Comparison of ENCODE assay signal across 9 cellular contexts in genomic region chr1:150322310-150322709, GRCh38. TPM values are rescaled to one million over a fixed set of nuclear protein-coding genes. Genes with fewer than 3 reads are reported as not detected.
DNase-seq lines count a peak whose midpoint lies in the region; ATAC-seq, FAIRE-seq and TF ChIP-seq lines count a peak whose summit lies in the region.
"Had no signal": no experiment of that assay in that cellular context is flagged by ENCODE, and none has a peak within 500 bp of the region (broad histone marks: within the 10 kb centered on the region; RNA-seq: fewer than 3 reads in every experiment).

No MANE protein-coding gene starts in this region.

- H3K27ac ChIP-seq in keratinocyte (ENCODE audit: control insufficient read depth, insufficient read depth, low read length) = peak overlapping the region; percentile 88
- peak overlapping the region; percentile 82 to 95 (median 91) for H3K27ac ChIP-seq in upper lobe of left lung

- H3K36me3 ChIP-seq in keratinocyte (ENCODE audit: control insufficient read depth in 2 of 2, extremely low read depth in 1 of 2, insufficient read depth in 2 of 2, low read length in 2 of 2) = peaks cover 7 to 12% of the 10 kb centered on the region in 2 experiments
- peaks cover 18 to 28% (median 22%) of the 10 kb centered on the region in 4 donors for H3K36me3 ChIP-seq in upper lobe of left lung

- H3K4me3 Mint-ChIP-seq in activated T-helper 2 cell treated with anti-CD3 and anti-CD28 coated beads, Interferon-gamma antibody, Interleukin-2, Interleukin-4, amounts not matched to agents 10 μg/mL and 5 μg/mL and 100 μg/mL, durations not matched to agents 14 hours and 24 hours and 36 hours (ENCODE audit: low read depth) = peak overlapping the region; percentile 100

- H3K79me2 ChIP-seq in keratinocyte (ENCODE audit: control insufficient read depth, insufficient read depth, low read length) = peaks cover 38% of the 10 kb centered on the region

- H3K4me1 ChIP-seq in keratinocyte (ENCODE audit: control insufficient read depth, extremely low read depth, insufficient read depth, low read length) (peaks cover 6% of the 10 kb centered on the region), upper lobe of left lung (peaks cover 9 to 21% (median 12%) of the 10 kb centered on the region in 4 donors)

- H3K9me1 ChIP-seq in keratinocyte (ENCODE audit: control insufficient read depth, extremely low read depth, insufficient read depth, low read length) = no peaks in the 10 kb centered on the region

- no peaks in the 10 kb centered on the region for H3K27me3 ChIP-seq in keratinocyte (ENCODE audit: control insufficient read depth, extremely low read depth, insufficient read depth, low read length)
- no peaks in the 10 kb centered on the region for H3K27me3 ChIP-seq in upper lobe of left lung

- TF ChIP-seq EP300 in upper lobe of left lung (IDR thresholded peaks at IDR 0.05) = no peak

- H3K4me2 ChIP-seq in keratinocyte (ENCODE audit: control insufficient read depth, extremely low read depth, insufficient read depth, low read depth, low read length) = peak overlapping the region; percentile 80

- 77 to 84% methylated on average over 3 of the region's 3 CpGs for WGBS in upper lobe of left lung, 2 donors

- no peaks in the 10 kb centered on the region for H4K20me1 ChIP-seq in keratinocyte (ENCODE audit: control insufficient read depth, extremely low read depth, insufficient read depth, low read length)

- peak overlapping the region; percentile 99 for H3K27ac Mint-ChIP-seq in activated T-helper 2 cell treated with anti-CD3 and anti-CD28 coated beads, Interferon-gamma antibody, Interleukin-2, Interleukin-4, amounts not matched to agents 10 μg/mL and 5 μg/mL and 100 μg/mL, durations not matched to agents 14 hours and 24 hours and 36 hours

- H3K36me3 Mint-ChIP-seq in activated T-helper 2 cell treated with anti-CD3 and anti-CD28 coated beads, Interferon-gamma antibody, Interleukin-2, Interleukin-4, amounts not matched to agents 10 μg/mL and 5 μg/mL and 100 μg/mL, durations not matched to agents 14 hours and 24 hours and 36 hours (ENCODE audit: low read depth) = peaks cover 50% of the 10 kb centered on the region

- no peaks in the 10 kb centered on the region for H3K9me3 ChIP-seq in keratinocyte (ENCODE audit: control insufficient read depth, low read depth, low read length)
- H3K9me3 ChIP-seq in upper lobe of left lung = no peaks in the 10 kb centered on the region

- H3K4me3 ChIP-seq in keratinocyte (ENCODE audit: control insufficient read depth in 2 of 3, extremely low read depth in 1 of 3, insufficient read depth in 2 of 3, low read depth in 1 of 3, low read length in 3 of 3) (peak overlapping the region; percentile 87 to 99 (median 97)), upper lobe of left lung (peak overlapping the region; percentile 57 to 93 (median 80))

- no peaks in the 10 kb centered on the region for H3K9me3 Mint-ChIP-seq in activated T-helper 2 cell treated with anti-CD3 and anti-CD28 coated beads, Interferon-gamma antibody, Interleukin-2, Interleukin-4, amounts not matched to agents 10 μg/mL and 5 μg/mL and 100 μg/mL, durations not matched to agents 14 hours and 24 hours and 36 hours

- peak overlapping the region; percentile 95 for H3K9ac ChIP-seq in keratinocyte (ENCODE audit: control insufficient read depth, extremely low read depth, insufficient read depth, low read length)

- no peak overlapping the region for H2AFZ ChIP-seq in keratinocyte (ENCODE audit: control insufficient read depth, low read length)

- ATAC-seq in upper lobe of left lung (ENCODE audit: low FRiP score in 2 of 2) = no peak

- dilution Hi-C loops in keratinocyte (cut with MboI; ENCODE audit: extremely low pct_ligation_motif_present, low sequenced_read_pairs) = no loop called here

- intact Hi-C loops in activated T-helper 2 cell treated with anti-CD3 and anti-CD28 coated beads, Interferon-gamma antibody, Interleukin-2, Interleukin-4, amounts not matched to agents 10 μg/mL and 5 μg/mL and 100 μg/mL, durations not matched to agents 14 hours and 24 hours and 36 hours (cut with micrococcal nuclease) = no loop called here

- no peak for TF ChIP-seq CTCF in keratinocyte (optimal IDR thresholded peaks at IDR 0.05 in 1 of 3, IDR thresholded peaks at IDR 0.05 in 1 of 3, conservative IDR thresholded peaks at IDR 0.05 in 1 of 3; ENCODE audit: extremely low read depth in 1 of 3, insufficient read depth in 2 of 3, low read length in 3 of 3)
- no peak for TF ChIP-seq CTCF in upper lobe of left lung (IDR thresholded peaks at IDR 0.05)

- H3K4me1 Mint-ChIP-seq in activated T-helper 2 cell treated with anti-CD3 and anti-CD28 coated beads, Interferon-gamma antibody, Interleukin-2, Interleukin-4, amounts not matched to agents 10 μg/mL and 5 μg/mL and 100 μg/mL, durations not matched to agents 14 hours and 24 hours and 36 hours (ENCODE audit: low read depth) = peaks cover 18% of the 10 kb centered on the region

- peak; percentile 31 for DNase-seq in stimulated activated CD4-positive, alpha-beta T cell treated with anti-CD3 and anti-CD28 coated beads, Interleukin-15, amount 100 ng/mL, for 24 hours
- no peak for DNase-seq in stimulated activated CD4-positive, alpha-beta T cell treated with anti-CD3 and anti-CD28 coated beads, Interleukin-2, amount 100 ng/mL, for 24 hours
- DNase-seq in activated T-helper 2 cell treated with anti-CD3 and anti-CD28 coated beads, Interferon-gamma antibody, Interleukin-2, Interleukin-4, amounts not matched to agents 10 μg/mL and 5 μg/mL and 100 μg/mL, durations not matched to agents 14 hours and 24 hours and 36 hours (ENCODE audit: low spot score) = no peak
- DNase-seq in keratinocyte (ENCODE audit: low read depth, low spot score) (no peak), upper lobe of left lung (no peak), RPMI8226 (no peak), cerebellum (ENCODE audit: low spot score) (no peak), hippocampal formation (lab: John Stamatoyannopoulos, UW) (no peak)

- no peak for TF ChIP-seq POLR2A in upper lobe of left lung (IDR thresholded peaks at IDR 0.05)

- no peak for FAIRE-seq in keratinocyte (lab: Jason Lieb, UNC)
- FAIRE-seq: GM18507 had no signal

- no peaks in the 10 kb centered on the region for H3K27me3 Mint-ChIP-seq in activated T-helper 2 cell treated with anti-CD3 and anti-CD28 coated beads, Interferon-gamma antibody, Interleukin-2, Interleukin-4, amounts not matched to agents 10 μg/mL and 5 μg/mL and 100 μg/mL, durations not matched to agents 14 hours and 24 hours and 36 hours (ENCODE audit: low read depth)

RNA-seq across cellular contexts. Expression of gene PRPF3, which starts 1.0 kb away (rescaled TPM):
- 77.9 and 85.2 TPM in 2 replicates for total RNA-seq in activated T-helper 2 cell treated with anti-CD3 and anti-CD28 coated beads, Interferon-gamma antibody, Interleukin-2, Interleukin-4, amounts not matched to agents 10 μg/mL and 5 μg/mL and 100 μg/mL, durations not matched to agents 14 hours and 24 hours and 36 hours
- 26.6 to 37.1 TPM (median 28.9 TPM) in 3 replicates for polyA plus RNA-seq in keratinocyte
- polyA plus RNA-seq in keratinocyte (2011; ENCODE audit: low read depth) = 38.9 TPM
- polyA plus RNA-seq in keratinocyte (2011; cell fraction: cytosol; rRNA removed) = 16.6 and 22.0 TPM in 2 replicates
- polyA plus RNA-seq in keratinocyte (2011; cell fraction: nucleus; rRNA removed) = 95.2 and 110 TPM in 2 replicates
- polyA plus RNA-seq in keratinocyte (2012; ENCODE audit: low replicate concordance) = 29.8 and 30.4 TPM in 2 replicates
- polyA minus RNA-seq in keratinocyte = 16.6 to 35.7 TPM (median 16.8 TPM) in 3 replicates
- polyA minus RNA-seq in keratinocyte (2011; cell fraction: cytosol; rRNA and poly(A)+ RNA removed) = 9.2 TPM
- polyA minus RNA-seq in keratinocyte (2011; cell fraction: nucleus; rRNA and poly(A)+ RNA removed) = 16.8 and 34.9 TPM in 2 replicates
- total RNA-seq in upper lobe of left lung (100 to 1,000 TPM in 1 of 6 donors, 10 to 100 TPM in 5; 34.5 to 190 (median 57.3) TPM), cerebellum (62.6 TPM)

RNA-seq across cellular contexts. Expression of gene MRPS21, which starts 28.6 kb away (rescaled TPM):
- total RNA-seq in activated T-helper 2 cell treated with anti-CD3 and anti-CD28 coated beads, Interferon-gamma antibody, Interleukin-2, Interleukin-4, amounts not matched to agents 10 μg/mL and 5 μg/mL and 100 μg/mL, durations not matched to agents 14 hours and 24 hours and 36 hours = 80.7 and 83.4 TPM in 2 replicates
- 82.5 to 159 TPM (median 149 TPM) in 3 replicates for polyA plus RNA-seq in keratinocyte
- polyA plus RNA-seq in keratinocyte (2011; ENCODE audit: low read depth) = 109 TPM
- polyA plus RNA-seq in keratinocyte (2011; cell fraction: cytosol; rRNA removed) = 84.0 and 99.5 TPM in 2 replicates
- 99.7 and 104 TPM in 2 replicates for polyA plus RNA-seq in keratinocyte (2011; cell fraction: nucleus; rRNA removed)
- polyA plus RNA-seq in keratinocyte (2012; ENCODE audit: low replicate concordance) = 79.4 and 106 TPM in 2 replicates
- polyA minus RNA-seq in keratinocyte = 10.4 to 25.6 TPM (median 21.6 TPM) in 3 replicates
- polyA minus RNA-seq in keratinocyte (2011; cell fraction: cytosol; rRNA and poly(A)+ RNA removed) = 28.2 TPM
- 7.7 and 11.6 TPM in 2 replicates for polyA minus RNA-seq in keratinocyte (2011; cell fraction: nucleus; rRNA and poly(A)+ RNA removed)
- total RNA-seq in upper lobe of left lung (10 to 100 TPM; 24.9 to 51.3 (median 38.3) TPM), cerebellum (33.3 TPM)

RNA-seq across cellular contexts. Expression of gene CIART, which starts 40.0 kb away (rescaled TPM):
- 4.2 TPM in 2 replicates for total RNA-seq in activated T-helper 2 cell treated with anti-CD3 and anti-CD28 coated beads, Interferon-gamma antibody, Interleukin-2, Interleukin-4, amounts not matched to agents 10 μg/mL and 5 μg/mL and 100 μg/mL, durations not matched to agents 14 hours and 24 hours and 36 hours
- polyA plus RNA-seq in keratinocyte = 14.5 to 15.6 TPM (median 15.0 TPM) in 3 replicates
- polyA plus RNA-seq in keratinocyte (2011; ENCODE audit: low read depth) = 27.9 TPM
- polyA plus RNA-seq in keratinocyte (2011; cell fraction: cytosol; rRNA removed) = 8.9 and 10.7 TPM in 2 replicates
- 26.5 and 29.7 TPM in 2 replicates for polyA plus RNA-seq in keratinocyte (2011; cell fraction: nucleus; rRNA removed)
- 7.3 and 35.5 TPM in 2 replicates for polyA plus RNA-seq in keratinocyte (2012; ENCODE audit: low replicate concordance)
- polyA minus RNA-seq in keratinocyte = 11.9 to 18.1 TPM (median 16.5 TPM) in 3 replicates
- 5.2 TPM for polyA minus RNA-seq in keratinocyte (2011; cell fraction: cytosol; rRNA and poly(A)+ RNA removed)
- polyA minus RNA-seq in keratinocyte (2011; cell fraction: nucleus; rRNA and poly(A)+ RNA removed) = 4.9 and 6.9 TPM in 2 replicates
- total RNA-seq in upper lobe of left lung (10 to 100 TPM in 1 of 6 donors, 1 to 10 TPM in 5; 2.7 to 14.7 (median 7.5) TPM), cerebellum (4.4 TPM)

RNA-seq across cellular contexts. Expression of gene RPRD2, which starts 41.6 kb away (rescaled TPM):
- total RNA-seq in activated T-helper 2 cell treated with anti-CD3 and anti-CD28 coated beads, Interferon-gamma antibody, Interleukin-2, Interleukin-4, amounts not matched to agents 10 μg/mL and 5 μg/mL and 100 μg/mL, durations not matched to agents 14 hours and 24 hours and 36 hours = 21.9 and 22.8 TPM in 2 replicates
- 7.0 to 13.5 TPM (median 9.1 TPM) in 3 replicates for polyA plus RNA-seq in keratinocyte
- 10.6 TPM for polyA plus RNA-seq in keratinocyte (2011; ENCODE audit: low read depth)
- polyA plus RNA-seq in keratinocyte (2011; cell fraction: cytosol; rRNA removed) = 7.8 and 10.4 TPM in 2 replicates
- polyA plus RNA-seq in keratinocyte (2011; cell fraction: nucleus; rRNA removed) = 16.2 and 18.4 TPM in 2 replicates
- polyA plus RNA-seq in keratinocyte (2012; ENCODE audit: low replicate concordance) = 9.6 and 10.5 TPM in 2 replicates
- 9.2 to 19.5 TPM (median 11.8 TPM) in 3 replicates for polyA minus RNA-seq in keratinocyte
- polyA minus RNA-seq in keratinocyte (2011; cell fraction: cytosol; rRNA and poly(A)+ RNA removed) = 6.9 TPM
- 11.4 and 21.6 TPM in 2 replicates for polyA minus RNA-seq in keratinocyte (2011; cell fraction: nucleus; rRNA and poly(A)+ RNA removed)
- total RNA-seq in upper lobe of left lung (10 to 100 TPM; 14.6 to 29.8 (median 26.3) TPM), cerebellum (23.0 TPM)

RNA-seq across cellular contexts. Expression of gene C1orf54, which starts 49.7 kb away (rescaled TPM):
- 0.39 and 0.98 TPM in 2 replicates for total RNA-seq in activated T-helper 2 cell treated with anti-CD3 and anti-CD28 coated beads, Interferon-gamma antibody, Interleukin-2, Interleukin-4, amounts not matched to agents 10 μg/mL and 5 μg/mL and 100 μg/mL, durations not matched to agents 14 hours and 24 hours and 36 hours
- 0.94 to 2.0 TPM (median 1.4 TPM) in 3 replicates for polyA plus RNA-seq in keratinocyte
- polyA plus RNA-seq in keratinocyte (2011; ENCODE audit: low read depth) = 13.5 TPM
- polyA plus RNA-seq in keratinocyte (2011; cell fraction: cytosol; rRNA removed) = 1.1 and 1.4 TPM in 2 replicates
- polyA plus RNA-seq in keratinocyte (2011; cell fraction: nucleus; rRNA removed) = 3.9 and 6.3 TPM in 2 replicates
- 1.3 and 7.0 TPM in 2 replicates for polyA plus RNA-seq in keratinocyte (2012; ENCODE audit: low replicate concordance)
- 0.99 to 1.9 TPM in 2 of 3 replicates, not detected in the other for polyA minus RNA-seq in keratinocyte
- not detected for polyA minus RNA-seq in keratinocyte (2011; cell fraction: cytosol; rRNA and poly(A)+ RNA removed)
- 0.74 and 1.3 TPM in 2 replicates for polyA minus RNA-seq in keratinocyte (2011; cell fraction: nucleus; rRNA and poly(A)+ RNA removed)
- total RNA-seq in upper lobe of left lung = 10 to 100 TPM in 1 of 6 donors, 1 to 10 TPM in 3, not detected in 2; 3.3 to 13.8 (median 7.3) TPM
- 13.5 TPM for total RNA-seq in cerebellum
